Comparison of ENCODE assay signal across 23 cellular contexts in genomic region chr1:216559359-216559758, GRCh38.
DNase-seq lines count a peak whose midpoint lies in the region; ATAC-seq, FAIRE-seq and TF ChIP-seq lines count a peak whose summit lies in the region.
"Had no signal": no experiment of that assay in that cellular context is flagged by ENCODE, and none has a peak within 500 bp of the region (broad histone marks: within the 10 kb centered on the region; RNA-seq: fewer than 3 reads in every experiment).

No MANE protein-coding gene starts in this region.

- H3K36me3 ChIP-seq in PC-3 (ENCODE audit: low read depth, low read length), result no peaks in the 10 kb centered on the region
- H3K36me3 ChIP-seq in psoas muscle (ENCODE audit: insufficient read depth in 1 of 2, low read depth in 1 of 2), result peaks cover 0 to 3% of the 10 kb centered on the region in 2 donors
- H3K36me3 ChIP-seq in ovary, result no peaks in the 10 kb centered on the region
- H3K36me3 ChIP-seq: BLaER1 had no signal

- WGBS in psoas muscle, 3 donors, result 89 to 97% (median 94%) methylated on average over 3 of the region's 3 CpGs
- WGBS in ovary, 3 donors, result 54 to 65% (median 60%) methylated on average over 3 of the region's 3 CpGs

- H3K4me3 ChIP-seq in PC-3 (ENCODE audit: low read length), result no peak overlapping the region
- no peak overlapping the region for H3K4me3 ChIP-seq in psoas muscle
- H3K4me3 ChIP-seq in ovary, result no peak overlapping the region
- H3K4me3 ChIP-seq: BLaER1, GM12878 had no signal

- POLR2A ChIA-PET in PC-3 (lab: Charles Lee; ENCODE audit: unreplicated experiment), result no interaction called here

- BruUV-seq in PC-3 (replicated peaks; lab: Mats Ljungman, UMichigan), result no TSS peak

- FAIRE-seq in D721Med (lab: Jason Lieb, UNC), result peak; percentile 90
- FAIRE-seq: A204.1, GM12878, GM12892, GM18507 had no signal

- no peaks in the 10 kb centered on the region for H4K20me1 ChIP-seq in PC-3 (ENCODE audit: low read length)
- H4K20me1 ChIP-seq: BLaER1 had no signal

- H3K27ac ChIP-seq in PC-3 (ENCODE audit: low read length), result no peak overlapping the region
- H3K27ac ChIP-seq in foreskin keratinocyte, result no peak overlapping the region
- no peak overlapping the region for H3K27ac ChIP-seq in psoas muscle
- H3K27ac ChIP-seq in ovary, result no peak overlapping the region
- H3K27ac ChIP-seq: 22Rv1, BLaER1 had no signal

- H3K27me3 ChIP-seq in PC-3 (ENCODE audit: low read length) (no peaks in the 10 kb centered on the region), foreskin keratinocyte (no peaks in the 10 kb centered on the region), psoas muscle (ENCODE audit: insufficient read depth in 3 of 3, low read length in 2 of 3) (no peaks in the 10 kb centered on the region), ovary (no peaks in the 10 kb centered on the region)
- H3K27me3 ChIP-seq: BE2C, BLaER1 had no signal

- peaks cover 10% of the 10 kb centered on the region for H3K4me1 ChIP-seq in PC-3 (ENCODE audit: insufficient read depth, low read length)
- no peaks in the 10 kb centered on the region for H3K4me1 ChIP-seq in foreskin keratinocyte
- H3K4me1 ChIP-seq in psoas muscle, result no peaks in the 10 kb centered on the region
- H3K4me1 ChIP-seq in ovary (ENCODE audit: insufficient read depth), result no peaks in the 10 kb centered on the region
- H3K4me1 ChIP-seq: BLaER1 had no signal

- no peak overlapping the region for H2AFZ ChIP-seq in PC-3 (ENCODE audit: low read length)

- TF ChIP-seq EP300 in ovary (IDR thresholded peaks at IDR 0.05), result no peak

- intact Hi-C loops in PC-3 (cut with micrococcal nuclease), result loop anchor here (2.0 to 5.0 kb wide), 2 partner anchors 102 to 525 kb away; no protein-coding TSS in a partner anchor
- intact Hi-C loops in psoas muscle (cut with DNase I), result no loop called here
- intact Hi-C loops in ovary (cut with DNase I), result no loop called here

- no peaks in the 10 kb centered on the region for H3K9me2 ChIP-seq in PC-3 (replicated peaks; ENCODE audit: low read length)

- DNase-seq in D721Med (ENCODE audit: insufficient read length, low spot score), result no peak
- DNase-seq in HCEC 1CT, result peak; percentile 9
- peak; percentile 67 for DNase-seq in PC-3
- no peak for DNase-seq in foreskin keratinocyte
- no peak for DNase-seq in psoas muscle
- DNase-seq in islet precursor cell, result no peak
- DNase-seq in ovary, result no peak
- DNase-seq in SIG-M5 treated with dmso at 0.1 percent for 504 hours (lab: John Stamatoyannopoulos, UW; ENCODE audit: unreplicated experiment), result no peak
- DNase-seq: ACHN; BE2C; C1 segment of cervical spinal cord; CD4-positive, alpha-beta memory T cell; CD4-positive, CD25-positive, alpha-beta regulatory T cell; CD8-positive, alpha-beta memory T cell; COR-L47; DMS79 treated with DMSO at 0.1 percent for 48 hours; GDM1 had no signal

- TF ChIP-seq CTCF in D721Med (IDR thresholded peaks at IDR 0.05; ENCODE audit: insufficient read depth, missing control alignments), result no peak
- TF ChIP-seq CTCF in PC-3 (conservative IDR thresholded peaks at IDR 0.05; ENCODE audit: low read depth, low read length), result no peak
- TF ChIP-seq CTCF in foreskin keratinocyte (conservative IDR thresholded peaks at IDR 0.05), result no peak
- no peak for TF ChIP-seq CTCF in psoas muscle (IDR thresholded peaks at IDR 0.05)
- TF ChIP-seq CTCF in ovary (IDR thresholded peaks at IDR 0.05), result no peak

- ATAC-seq in PC-3, result peak; percentile 95
- peak; percentile 58 for ATAC-seq in foreskin keratinocyte
- ATAC-seq in psoas muscle, result no peak
- ATAC-seq: GM12878 had no signal

- H3F3A ChIP-seq in PC-3 (ENCODE audit: low read length, unreplicated experiment), result no peaks in the 10 kb centered on the region

- CTCF ChIA-PET in PC-3 (lab: Charles Lee), result no interaction called here

- no peak overlapping the region for H3K9ac ChIP-seq in PC-3 (ENCODE audit: low read length)
- H3K9ac ChIP-seq: BLaER1 had no signal

- no peaks in the 10 kb centered on the region for H3K79me2 ChIP-seq in PC-3 (ENCODE audit: low read length)

- no peaks in the 10 kb centered on the region for H3K9me3 ChIP-seq in PC-3 (ENCODE audit: low read length)
- no peaks in the 10 kb centered on the region for H3K9me3 ChIP-seq in psoas muscle
- no peaks in the 10 kb centered on the region for H3K9me3 ChIP-seq in ovary
- H3K9me3 ChIP-seq: BE2C, BLaER1 had no signal

- TF ChIP-seq POLR2A in ovary (IDR thresholded peaks at IDR 0.05), result no peak

- H3K4me2 ChIP-seq in PC-3 (ENCODE audit: low read length), result 0 out of 2 replicates have a peak overlapping the region, but pooled peaks have one; percentile 1
- H3K4me2 ChIP-seq: BLaER1 had no signal

Comparison
In these comparisons a context has a peak if more than half of its experiments do, and no peak if none do; other contexts are left out.
1. DNase-seq: peak in HCEC 1CT (single experiment) and PC-3 (single experiment); none in D721Med (single experiment), foreskin keratinocyte (0 of 2), psoas muscle (0 of 2), islet precursor cell (single experiment), ovary (0 of 5) and SIG-M5 treated with dmso at 0.1 percent for 504 hours (single experiment).
2. ATAC-seq: peak in PC-3 (single experiment) and foreskin keratinocyte (single experiment); none in psoas muscle (0 of 4).